ENCODE assay signal across 1 cellular context in the genomic region with DNA sequence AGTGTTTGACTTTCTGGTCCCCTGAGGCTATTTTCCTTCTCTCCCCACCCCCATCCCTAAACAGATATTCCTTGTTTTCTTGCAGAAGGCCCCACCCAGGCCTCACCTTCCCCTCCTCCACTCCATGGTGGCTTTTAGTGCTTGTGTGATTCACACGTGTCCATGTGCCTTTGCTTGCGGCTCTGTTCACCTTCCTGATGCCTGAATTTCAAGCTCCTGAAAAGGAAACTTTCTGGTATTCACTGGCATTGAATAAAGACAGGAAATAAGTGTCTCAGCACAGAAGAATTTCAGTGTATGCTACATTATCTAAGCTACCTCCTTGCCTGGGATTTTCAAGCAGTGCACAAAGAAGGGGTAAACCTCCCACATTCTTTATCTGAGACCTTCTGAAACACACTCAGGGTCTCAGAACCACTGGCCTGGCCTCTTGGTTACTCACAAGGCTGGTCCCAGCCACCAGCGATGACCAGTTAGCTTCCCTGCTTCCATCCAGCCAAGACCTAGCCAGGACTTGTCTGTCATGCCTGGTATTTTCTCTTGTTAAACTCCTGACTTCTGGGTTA.
TF ChIP-seq lines count a peak whose summit lies in the region.

No MANE protein-coding gene starts in this region.

TF ChIP-seq in GM23338, 12 proteins besides CTCF, POLR2A, EP300 and RAD21 (continued from another document):
- no peak for TF ChIP-seq REST (IDR thresholded peaks at IDR 0.05; ENCODE audit: unreplicated experiment)
- TF ChIP-seq ZNF114 (CRISPR knock-in tag; IDR thresholded peaks at IDR 0.05): no peak
- TF ChIP-seq EZH2 (IDR thresholded peaks at IDR 0.05; ENCODE audit: low read depth, unreplicated experiment): no peak
- no peak for TF ChIP-seq STAT1 (IDR thresholded peaks at IDR 0.05; ENCODE audit: unreplicated experiment)
- no peak for TF ChIP-seq EZH2phosphoT487 (IDR thresholded peaks at IDR 0.05; ENCODE audit: unreplicated experiment)
- TF ChIP-seq, protein P1, sequence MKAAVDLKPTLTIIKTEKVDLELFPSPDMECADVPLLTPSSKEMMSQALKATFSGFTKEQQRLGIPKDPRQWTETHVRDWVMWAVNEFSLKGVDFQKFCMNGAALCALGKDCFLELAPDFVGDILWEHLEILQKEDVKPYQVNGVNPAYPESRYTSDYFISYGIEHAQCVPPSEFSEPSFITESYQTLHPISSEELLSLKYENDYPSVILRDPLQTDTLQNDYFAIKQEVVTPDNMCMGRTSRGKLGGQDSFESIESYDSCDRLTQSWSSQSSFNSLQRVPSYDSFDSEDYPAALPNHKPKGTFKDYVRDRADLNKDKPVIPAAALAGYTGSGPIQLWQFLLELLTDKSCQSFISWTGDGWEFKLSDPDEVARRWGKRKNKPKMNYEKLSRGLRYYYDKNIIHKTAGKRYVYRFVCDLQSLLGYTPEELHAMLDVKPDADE (IDR thresholded peaks at IDR 0.05): no peak
- no peak for TF ChIP-seq JUNB (IDR thresholded peaks at IDR 0.05; ENCODE audit: unreplicated experiment)
- TF ChIP-seq NANOG (IDR thresholded peaks at IDR 0.05; ENCODE audit: borderline replicate concordance): no peak
- TF ChIP-seq ZNF331 (CRISPR knock-in tag; IDR thresholded peaks at IDR 0.05; ENCODE audit: low read depth): no peak
- no peak for TF ChIP-seq POLR2AphosphoS5 (IDR thresholded peaks at IDR 0.05; ENCODE audit: low read depth)
TF ChIP-seq in GM23338: peak in this region for 0.
